8 cellular contexts compared by ENCODE assay signal in genomic region chr14:99971929-99972747, GRCh38.
DNase-seq lines count a peak whose midpoint lies in the region; ATAC-seq and TF ChIP-seq lines count a peak whose summit lies in the region.

No MANE protein-coding gene starts in this region.

- no peak overlapping the region for H3K27ac ChIP-seq in foreskin keratinocyte

- H3K4me3 ChIP-seq in BE2C (ENCODE audit: low read depth, low read length): peak overlapping the region; percentile 81

- TF ChIP-seq CTCF in BE2C (IDR thresholded peaks at IDR 0.05; ENCODE audit: low read depth, low read length) (no peak), foreskin keratinocyte (conservative IDR thresholded peaks at IDR 0.05) (no peak)

- no peaks in the 10 kb centered on the region for H3K27me3 ChIP-seq in BE2C
- peaks cover 25% of the 10 kb centered on the region for H3K27me3 ChIP-seq in foreskin keratinocyte

- DNase-seq in BE2C: peak; percentile 40
- DNase-seq in KG1 (lab: John Stamatoyannopoulos, UW): peak; percentile 15
- DNase-seq in activated T-cell treated with anti-CD3 and anti-CD28 coated beads, Interleukin-2, amount 50 U/mL, for 1 hour: peak; percentile 45
- DNase-seq in foreskin keratinocyte: no peak
- DNase-seq in retina: peak; percentile 79
- no peak for DNase-seq in SHP77 (lab: John Stamatoyannopoulos, UW)
- no peak for DNase-seq in NCI-H128 (lab: John Stamatoyannopoulos, UW; ENCODE audit: unreplicated experiment)

- H3K9me3 ChIP-seq in BE2C: no peaks in the 10 kb centered on the region; the same call in 1 of the 2 replicates

- no peaks in the 10 kb centered on the region for H3K36me3 ChIP-seq in BE2C

- H3K4me1 ChIP-seq in BE2C: peaks cover 8% of the 10 kb centered on the region; the same call in 1 of the 2 replicates
- H3K4me1 ChIP-seq in foreskin keratinocyte: peaks cover 4% of the 10 kb centered on the region

- ATAC-seq in GM19397 (IDR thresholded peaks at IDR 0.05; ENCODE audit: unreplicated experiment) (peak; percentile 26), foreskin keratinocyte (peak; percentile 10)

Comparison
In these comparisons a context has a peak if more than half of its experiments do, and no peak if none do; other contexts are left out.
1. DNase-seq: peak in BE2C (single experiment), KG1 (single experiment), activated T-cell treated with anti-CD3 and anti-CD28 coated beads, Interleukin-2, amount 50 U/mL, for 1 hour (single experiment) and retina (single experiment); none in foreskin keratinocyte (0 of 2), SHP77 (0 of 2) and NCI-H128 (single experiment).